Comparison of ENCODE assay signal across 1 cellular context in genomic region chr3:10194328-10195071, GRCh38.
TF ChIP-seq lines count a peak whose summit lies in the region.

No MANE protein-coding gene starts in this region.

TF ChIP-seq in K562, 482 proteins besides CTCF, POLR2A, EP300 and RAD21 (continued from another document):
- TF ChIP-seq RREB1 (CRISPR knock-in tag; IDR thresholded peaks at IDR 0.05) (peak; percentile 63; the same call in 1 of the 2 replicates), DIDO1 (tag; IDR thresholded peaks at IDR 0.05; ENCODE audit: low read depth) (no peak), MTA2 (IDR thresholded peaks at IDR 0.05; ENCODE audit: low read depth) (peak; percentile 46; the same call in 1 of the 2 replicates), CSDE1 (IDR thresholded peaks at IDR 0.05) (no peak), MLX (CRISPR knock-in tag; conservative IDR thresholded peaks at IDR 0.05) (no peak), ZNF766 (CRISPR knock-in tag; conservative IDR thresholded peaks at IDR 0.05) (0 out of 2 replicates have a peak, but pooled peaks have one; percentile 32), CBFA2T3 (IDR thresholded peaks at IDR 0.05) (peak; percentile 85), ERF (CRISPR knock-in tag; IDR thresholded peaks at IDR 0.05) (no peak), SMAD1 (IDR thresholded peaks at IDR 0.05; ENCODE audit: low read depth, low read length, partially characterized antibody) (no peak), RBM17 (IDR thresholded peaks at IDR 0.05; ENCODE audit: borderline replicate concordance, low read depth, low read length) (no peak), ETV5 (CRISPR knock-in tag; IDR thresholded peaks at IDR 0.05; ENCODE audit: low read depth) (no peak; the same call in 1 of the 2 replicates), CBX2 (IDR thresholded peaks at IDR 0.05; ENCODE audit: insufficient read depth, low read length, poor library complexity, severe bottlenecking) (no peak), ZNF639 (CRISPR knock-in tag; conservative IDR thresholded peaks at IDR 0.05 in 1 of 2, IDR thresholded peaks at IDR 0.05 in 1 of 2) (peak in 1 of 2 experiments; percentile 44; a peak in 1 of 4 replicates), UBTF (IDR thresholded peaks at IDR 0.05; ENCODE audit: borderline replicate concordance in 1 of 2, low read depth in 2 of 2, low read length in 2 of 2) (0 out of 4 replicates have a peak, but pooled peaks of 1 of the 2 experiments have one; percentile 43), ILK (tag; IDR thresholded peaks at IDR 0.05; ENCODE audit: borderline replicate concordance, low read depth) (no peak), ZBTB11 (CRISPR knock-in tag; IDR thresholded peaks at IDR 0.05) (peak in 1 of 3 experiments; percentile 27; a peak in 1 of 6 replicates), TAL1 (IDR thresholded peaks at IDR 0.05) (peak; percentile 66), LEF1 (IDR thresholded peaks at IDR 0.05) (no peak), YY1 (IDR thresholded peaks at IDR 0.05; ENCODE audit: borderline replicate concordance in 1 of 3, control insufficient read depth in 1 of 3, extremely low read depth in 1 of 3, insufficient read depth in 3 of 3, insufficient read length in 1 of 3, insufficient replicate concordance in 2 of 3, low read depth in 1 of 3, low read length in 2 of 3) (peak in 1 of 3 experiments; percentile 69), POLR2AphosphoS5 (IDR thresholded peaks at IDR 0.05; ENCODE audit: control insufficient read depth, insufficient read depth, low read depth, low read length) (peak; percentile 54; the same call in 1 of the 2 replicates), MTA1 (IDR thresholded peaks at IDR 0.05; ENCODE audit: borderline replicate concordance) (0 out of 2 replicates have a peak, but pooled peaks have one; percentile 15), DMBX1 (CRISPR knock-in tag; IDR thresholded peaks at IDR 0.05; ENCODE audit: borderline replicate concordance) (peak; percentile 61; the same call in 1 of the 2 replicates)
TF ChIP-seq in K562: peak in this region for 42.
